In the genomic region with DNA sequence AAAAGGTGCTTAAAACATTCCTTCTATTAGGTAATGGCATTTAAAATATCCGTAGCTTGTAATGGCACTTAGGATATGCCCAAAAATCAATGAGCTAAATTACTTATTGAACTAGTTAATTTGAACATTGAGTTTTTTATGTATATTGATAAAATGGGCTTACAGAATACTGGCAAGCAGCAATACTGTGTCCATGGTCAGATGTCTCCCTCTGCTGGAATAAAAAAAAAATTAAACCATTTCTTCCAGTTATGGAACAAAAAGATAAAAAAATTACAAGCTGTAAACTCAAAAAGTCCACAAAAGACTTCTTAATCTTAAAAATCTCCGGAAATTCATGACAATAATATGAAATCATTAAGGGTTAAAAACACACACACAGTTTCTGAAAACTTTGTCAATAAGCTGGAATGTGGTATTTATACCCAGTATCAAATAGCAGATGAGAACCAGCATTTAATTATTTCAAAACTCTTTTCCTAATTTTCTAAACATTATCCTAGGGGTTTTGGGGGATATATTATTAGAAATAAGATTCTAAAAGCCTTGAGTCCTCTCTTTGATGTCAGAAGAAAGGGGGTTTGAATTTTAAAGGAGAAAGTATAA, we compare ENCODE assay signal across 8 cellular contexts. TPM values are rescaled to one million over a fixed set of nuclear protein-coding genes. Genes with fewer than 3 reads are reported as not detected.
DNase-seq lines count a peak whose midpoint lies in the region; FAIRE-seq and TF ChIP-seq lines count a peak whose summit lies in the region.

No MANE protein-coding gene starts in this region.

- no peak overlapping the region for H2AFZ ChIP-seq in OCI-LY3 (ENCODE audit: low read depth, low read length)

- peaks cover 36% of the 10 kb centered on the region for H3K27me3 ChIP-seq in OCI-LY3 (ENCODE audit: low read depth, low read length)

- no peak overlapping the region for H3K27ac ChIP-seq in OCI-LY3 (ENCODE audit: low read length)

- peak; percentile 22 for TF ChIP-seq CTCF in GM10266 (IDR thresholded peaks at IDR 0.05; ENCODE audit: control insufficient read depth, insufficient read depth, low read depth, missing control alignments)
- peak; percentile 76 for TF ChIP-seq CTCF in OCI-LY3 (IDR thresholded peaks at IDR 0.05; ENCODE audit: low read depth, low read length)
- peak; percentile 47 for TF ChIP-seq CTCF in fibroblast of the aortic adventitia (IDR thresholded peaks at IDR 0.05; ENCODE audit: insufficient read depth, low read length)
- TF ChIP-seq CTCF in GM13976 (IDR thresholded peaks at IDR 0.05; ENCODE audit: borderline replicate concordance, control extremely low read depth, extremely low read depth, insufficient read depth, missing control alignments): no peak

- H3K79me2 ChIP-seq in OCI-LY3 (ENCODE audit: low read length): no peaks in the 10 kb centered on the region

- H3K4me3 ChIP-seq in OCI-LY3 (ENCODE audit: low read length): no peak overlapping the region
- H3K4me3 ChIP-seq in fibroblast of the aortic adventitia (ENCODE audit: low read depth, low read length): no peak overlapping the region

- peak; percentile 95 for FAIRE-seq in A204.1 (lab: Jason Lieb, UNC)

- H3K36me3 ChIP-seq in OCI-LY3 (replicated peaks; ENCODE audit: low read depth, low read length): no peaks in the 10 kb centered on the region

- in situ Hi-C loops in GM13976 (cut with MboI; ENCODE audit: low sequenced_read_pairs, unreplicated experiment): no loop called here

- H4K20me1 ChIP-seq in OCI-LY3 (ENCODE audit: insufficient read depth, low read length): no peaks in the 10 kb centered on the region

- DNase-seq in GM10266 (ENCODE audit: extremely low spot score) (no peak), fibroblast of the aortic adventitia (ENCODE audit: low read depth) (peak; percentile 46), islet precursor cell (no peak), GM13976 (ENCODE audit: low spot score) (no peak), NCI-H774 (lab: John Stamatoyannopoulos, UW) (no peak)
- no peak for DNase-seq in stimulated activated CD4-positive, alpha-beta T cell treated with anti-CD3 and anti-CD28 coated beads, Interleukin-4, amount 100 ng/mL, for 1 hour

- no peaks in the 10 kb centered on the region for H3K9me3 ChIP-seq in OCI-LY3 (ENCODE audit: insufficient read depth, low read length)

- H3K4me1 ChIP-seq in OCI-LY3 (ENCODE audit: low read length): no peaks in the 10 kb centered on the region

- no peak overlapping the region for H3K9ac ChIP-seq in OCI-LY3 (ENCODE audit: low read length)

- H3K4me2 ChIP-seq in OCI-LY3 (ENCODE audit: low read length): no peak overlapping the region

RNA-seq across cellular contexts. Expression of a gene that starts 21.5 kb away (rescaled TPM):
- 65.5 and 70.1 TPM in 2 replicates for total RNA-seq in fibroblast of the aortic adventitia (ENCODE audit: low replicate concordance)
